In genomic region chrX:11381464-11381863, GRCh38 we compare ENCODE assay signal across 1 cellular context.
TF ChIP-seq lines count a peak whose summit lies in the region.

No MANE protein-coding gene starts in this region.

TF ChIP-seq in SK-N-SH treated with all-trans-retinoic acid at 6 μM for 48 hours, 23 proteins besides CTCF, POLR2A, EP300 and RAD21 (continued from another document):
- TF ChIP-seq ZFP30 (CRISPR knock-in tag; IDR thresholded peaks at IDR 0.05) (no peak), CSRNP3 (CRISPR knock-in tag; IDR thresholded peaks at IDR 0.05) (no peak), ZNF70 (CRISPR knock-in tag; IDR thresholded peaks at IDR 0.05) (no peak), ZNF8 (CRISPR knock-in tag; IDR thresholded peaks at IDR 0.05) (no peak), ESRRG (CRISPR knock-in tag; IDR thresholded peaks at IDR 0.05) (no peak)
